In genomic region chr18:55265916-55266488, GRCh38 we compare ENCODE assay signal across 8 cellular contexts.
DNase-seq lines count a peak whose midpoint lies in the region; ATAC-seq and TF ChIP-seq lines count a peak whose summit lies in the region.

No MANE protein-coding gene starts in this region.

- H3K27me3 ChIP-seq in prostate gland (replicated peaks; ENCODE audit: insufficient read depth): no peaks in the 10 kb centered on the region

- TF ChIP-seq CTCF in endothelial cell (IDR thresholded peaks at IDR 0.05; ENCODE audit: unreplicated experiment) (no peak), prostate gland (IDR thresholded peaks at IDR 0.05) (no peak)

- no peaks in the 10 kb centered on the region for H3K36me3 ChIP-seq in prostate gland

- H3K27me3 Mint-ChIP-seq in endothelial cell (ENCODE audit: unreplicated experiment): peaks cover 7% of the 10 kb centered on the region
- H3K27me3 Mint-ChIP-seq in activated T-cell treated with anti-CD3 and anti-CD28 coated beads, Interleukin-2, amount 50 U/mL, for 4 hours (ENCODE audit: low read depth): no peaks in the 10 kb centered on the region

- H3K36me3 Mint-ChIP-seq in endothelial cell (ENCODE audit: low read depth, unreplicated experiment): peaks cover 41% of the 10 kb centered on the region
- H3K36me3 Mint-ChIP-seq in activated T-cell treated with anti-CD3 and anti-CD28 coated beads, Interleukin-2, amount 50 U/mL, for 4 hours (ENCODE audit: insufficient read depth): no peaks in the 10 kb centered on the region

- peak; percentile 65 for DNase-seq in EH (ENCODE audit: low read depth)
- no peak for DNase-seq in endothelial cell (ENCODE audit: low spot score)
- no peak for DNase-seq in activated CD8-positive, alpha-beta memory T cell treated with anti-CD3 and anti-CD28 coated beads for 24 hours
- no peak for DNase-seq in prostate gland (ENCODE audit: low spot score)
- DNase-seq in amniotic stem cell (lab: John Stamatoyannopoulos, UW): no peak
- no peak for DNase-seq in activated T-cell treated with anti-CD3 and anti-CD28 coated beads, Interleukin-2, amount 50 U/mL, for 4 hours

- H3K9me3 Mint-ChIP-seq in endothelial cell (ENCODE audit: unreplicated experiment): no peaks in the 10 kb centered on the region
- peaks cover 6% of the 10 kb centered on the region for H3K9me3 Mint-ChIP-seq in activated T-cell treated with anti-CD3 and anti-CD28 coated beads, Interleukin-2, amount 50 U/mL, for 4 hours

- no peak overlapping the region for H3K27ac ChIP-seq in prostate gland

- H3K4me3 Mint-ChIP-seq in endothelial cell (ENCODE audit: unreplicated experiment): peak overlapping the region; percentile 82
- H3K4me3 Mint-ChIP-seq in activated T-cell treated with anti-CD3 and anti-CD28 coated beads, Interleukin-2, amount 50 U/mL, for 4 hours: no peak overlapping the region

- ATAC-seq in GM21423 (IDR thresholded peaks at IDR 0.05; ENCODE audit: unreplicated experiment): peak; percentile 43
- ATAC-seq in HG03442 (IDR thresholded peaks at IDR 0.05; ENCODE audit: unreplicated experiment): peak; percentile 33
- no peak for ATAC-seq in activated T-cell treated with anti-CD3 and anti-CD28 coated beads, Interleukin-2, amount 50 U/mL, for 4 hours

- 80% methylated on average over 5 of the region's 5 CpGs for whole genome bisulfite sequencing in prostate gland

- no peak overlapping the region for H3K4me3 ChIP-seq in prostate gland

- no peaks in the 10 kb centered on the region for H3K4me1 ChIP-seq in prostate gland (replicated peaks)

- intact Hi-C loops in prostate gland (cut with DNase I): no loop called here

- peak overlapping the region; percentile 100 for H3K27ac Mint-ChIP-seq in endothelial cell (ENCODE audit: unreplicated experiment)

- no peaks in the 10 kb centered on the region for H3K9me3 ChIP-seq in prostate gland

- peaks cover 38% of the 10 kb centered on the region for H3K4me1 Mint-ChIP-seq in endothelial cell (ENCODE audit: unreplicated experiment)
- H3K4me1 Mint-ChIP-seq in activated T-cell treated with anti-CD3 and anti-CD28 coated beads, Interleukin-2, amount 50 U/mL, for 4 hours (ENCODE audit: low read depth): peaks cover 1% of the 10 kb centered on the region

- TF ChIP-seq POLR2A in prostate gland (IDR thresholded peaks at IDR 0.05): no peak

Comparison
In these comparisons a context has a peak if more than half of its experiments do, and no peak if none do; other contexts are left out.
1. ATAC-seq: peak in GM21423 (single experiment) and HG03442 (single experiment); none in activated T-cell treated with anti-CD3 and anti-CD28 coated beads, Interleukin-2, amount 50 U/mL, for 4 hours (0 of 2).